12 cellular contexts compared by ENCODE assay signal in genomic region chrX:2484232-2484631, GRCh38. TPM values are rescaled to one million over a fixed set of nuclear protein-coding genes. Genes with fewer than 3 reads are reported as not detected.
DNase-seq lines count a peak whose midpoint lies in the region; TF ChIP-seq lines count a peak whose summit lies in the region.
"Had no signal": no experiment of that assay in that cellular context is flagged by ENCODE, and none has a peak within 500 bp of the region (broad histone marks: within the 10 kb centered on the region; RNA-seq: fewer than 3 reads in every experiment).

No MANE protein-coding gene starts in this region.

- in situ Hi-C loops in GM23248 (cut with MboI) = no loop called here

- H3K4me2 ChIP-seq in GM23248 (ENCODE audit: unreplicated experiment) (peak overlapping the region; percentile 88), trophoblast cell (ENCODE audit: low read length) (no peak overlapping the region)

- no peaks in the 10 kb centered on the region for H3K9me3 ChIP-seq in GM23248 (ENCODE audit: low read depth)
- H3K9me3 ChIP-seq in trophoblast cell (ENCODE audit: insufficient read depth, low read depth, low read length) = peaks cover 3% of the 10 kb centered on the region

- H4K12ac ChIP-seq in trophoblast cell (ENCODE audit: low read depth, low read length) = no peak overlapping the region

- no peak overlapping the region for H3K14ac ChIP-seq in trophoblast cell (ENCODE audit: low read length)

- H3K9ac ChIP-seq in GM23248 (peak overlapping the region; percentile 78), trophoblast cell (ENCODE audit: low read length) (no peak overlapping the region)

- WGBS in GM23248 (ENCODE audit: low coverage in 1 of 2, low lambda C conversion rate in 2 of 2, missing lambda C conversion rate in 2 of 2), 2 experiments = 12 to 15% methylated on average over 11 of the region's 11 CpGs
- WGBS in trophoblast cell (ENCODE audit: extremely low coverage, insufficient coverage, insufficient read length) = no CpG with 5 or more reads among the region's 11 CpGs

- H3K79me2 ChIP-seq in GM23248 (ENCODE audit: insufficient read depth) (peaks cover 61% of the 10 kb centered on the region), trophoblast cell (ENCODE audit: control insufficient read depth, insufficient read depth, low read length, poor library complexity) (no peaks in the 10 kb centered on the region)

- no peak overlapping the region for H3K18ac ChIP-seq in trophoblast cell (ENCODE audit: low read length)

- H3K9me2 ChIP-seq in GM23248 (ENCODE audit: insufficient read depth) = no peaks in the 10 kb centered on the region

- H4K8ac ChIP-seq in trophoblast cell (ENCODE audit: low read depth, low read length) = no peak overlapping the region

- H3K36me3 ChIP-seq in GM23248 (ENCODE audit: low read depth) (no peaks in the 10 kb centered on the region), trophoblast cell (ENCODE audit: control insufficient read depth in 1 of 2, insufficient read depth in 2 of 2, low read length in 2 of 2) (peaks cover 28 to 29% of the 10 kb centered on the region in 2 experiments)

- H2BK12ac ChIP-seq in trophoblast cell (ENCODE audit: low read length) = no peak overlapping the region

- no peaks in the 10 kb centered on the region for H3K79me1 ChIP-seq in trophoblast cell (ENCODE audit: low read length)

- peaks cover 33% of the 10 kb centered on the region for H3F3A ChIP-seq in GM23248 (ENCODE audit: insufficient read depth)

- H2AFZ ChIP-seq in GM23248 = peak overlapping the region; percentile 95
- H2AFZ ChIP-seq in trophoblast cell (ENCODE audit: insufficient read depth, low read length, poor library complexity) = no peak overlapping the region

- H3K4me1 ChIP-seq in GM23248 (ENCODE audit: insufficient read depth) (peaks cover 11% of the 10 kb centered on the region; the same call in 1 of the 2 replicates), trophoblast cell (ENCODE audit: control insufficient read depth in 1 of 2, insufficient read depth in 2 of 2, low read length in 2 of 2) (no peaks in the 10 kb centered on the region)

- H3K4me3 ChIP-seq in GM23248 (peak overlapping the region; percentile 61), dorsolateral prefrontal cortex (peak overlapping the region in 54 of 59 donors; percentile 3 to 63 (median 38)), skeletal muscle cell (ENCODE audit: low read depth, low read length) (peak overlapping the region; percentile 33), trophoblast cell (ENCODE audit: low read depth, low read length) (no peak overlapping the region)

- intact Hi-C loops in dorsolateral prefrontal cortex (cut with DNase I) = no loop called here

- H3K4ac ChIP-seq in trophoblast cell (ENCODE audit: low read depth, low read length) = no peak overlapping the region

- H2AK5ac ChIP-seq in trophoblast cell (ENCODE audit: low read length) = no peak overlapping the region

- no peak overlapping the region for H2BK120ac ChIP-seq in trophoblast cell (ENCODE audit: insufficient read depth, low read length, poor library complexity)

- H3K27me3 ChIP-seq in GM23248 (replicated peaks; ENCODE audit: insufficient read depth) (no peaks in the 10 kb centered on the region), dorsolateral prefrontal cortex (no peaks in the 10 kb centered on the region), trophoblast cell (ENCODE audit: insufficient read depth, low read length) (no peaks in the 10 kb centered on the region)

- H2BK5ac ChIP-seq in trophoblast cell (ENCODE audit: low read depth, low read length, poor library complexity) = no peak overlapping the region

- H4K91ac ChIP-seq in trophoblast cell (ENCODE audit: low read depth, low read length) = no peak overlapping the region

- no peak for TF ChIP-seq CTCF in dorsolateral prefrontal cortex (IDR thresholded peaks at IDR 0.05 in 54 of 56, conservative IDR thresholded peaks at IDR 0.05 in 2 of 56; ENCODE audit: low read depth in 1 of 56, partially characterized antibody in 56 of 56)

- peak; percentile 47 for DNase-seq in GM23248
- DNase-seq in dorsolateral prefrontal cortex = peak in 1 of 10 donors; percentile 33
- peak; percentile 23 for DNase-seq in islet precursor cell
- no peak for DNase-seq in skeletal muscle cell (ENCODE audit: low read depth)
- no peak for DNase-seq in DMS153 (lab: John Stamatoyannopoulos, UW)
- DNase-seq in trophoblast cell = no peak
- no peak for DNase-seq in AG20443 (ENCODE audit: low spot score)
- DNase-seq in GM03348 (ENCODE audit: low spot score) = no peak
- DNase-seq: activated naive CD8-positive, alpha-beta T cell treated with anti-CD3 and anti-CD28 coated beads for 36 hours; GDM1; NCI-H146; T-cell had no signal

- H3K23ac ChIP-seq in trophoblast cell (ENCODE audit: low read length) = no peak overlapping the region

- H3K27ac ChIP-seq in GM23248 (peak overlapping the region; percentile 84), dorsolateral prefrontal cortex (peak overlapping the region in 51 of 59 donors; percentile 19 to 84 (median 73)), trophoblast cell (ENCODE audit: low read depth, low read length) (no peak overlapping the region)

- no peaks in the 10 kb centered on the region for H4K20me1 ChIP-seq in GM23248 (ENCODE audit: insufficient read depth)

RNA-seq across cellular contexts. Expression of gene DHRSX, which starts 16.5 kb away (rescaled TPM):
- total RNA-seq in GM23248 (2014; rRNA removed; shearing (Covaris generic)) = 15.2 and 19.6 TPM in 2 replicates
- 30.2 and 31.1 TPM in 2 replicates for polyA plus RNA-seq in GM23248 (2016; fragmentation: Nextera tagmentation; extraction: Ambion mirVana)
- total RNA-seq in dorsolateral prefrontal cortex = 10 to 100 TPM; 11.6 to 43.5 (median 19.3) TPM
- 17.6 and 17.7 TPM in 2 replicates for polyA plus RNA-seq in trophoblast cell (2013)

RNA-seq across cellular contexts. Expression of gene ZBED1, which starts 16.5 kb away (rescaled TPM):
- total RNA-seq in GM23248 (2014; rRNA removed; shearing (Covaris generic)) = 30.4 and 31.1 TPM in 2 replicates
- 20.7 and 25.7 TPM in 2 replicates for polyA plus RNA-seq in GM23248 (2016; fragmentation: Nextera tagmentation; extraction: Ambion mirVana)
- total RNA-seq in dorsolateral prefrontal cortex = 10 to 100 TPM; 18.2 to 62.4 (median 29.9) TPM
- 15.4 and 16.5 TPM in 2 replicates for polyA plus RNA-seq in trophoblast cell (2013)

Comparison
In these comparisons a context has a peak if more than half of its experiments do, and no peak if none do; other contexts are left out.
1. DNase-seq: peak in GM23248 (single experiment) and islet precursor cell (single experiment); none in skeletal muscle cell (single experiment), DMS153 (single experiment), trophoblast cell (0 of 2), AG20443 (single experiment) and GM03348 (single experiment).